Comparison of ENCODE assay signal across 1 cellular context in the genomic region with DNA sequence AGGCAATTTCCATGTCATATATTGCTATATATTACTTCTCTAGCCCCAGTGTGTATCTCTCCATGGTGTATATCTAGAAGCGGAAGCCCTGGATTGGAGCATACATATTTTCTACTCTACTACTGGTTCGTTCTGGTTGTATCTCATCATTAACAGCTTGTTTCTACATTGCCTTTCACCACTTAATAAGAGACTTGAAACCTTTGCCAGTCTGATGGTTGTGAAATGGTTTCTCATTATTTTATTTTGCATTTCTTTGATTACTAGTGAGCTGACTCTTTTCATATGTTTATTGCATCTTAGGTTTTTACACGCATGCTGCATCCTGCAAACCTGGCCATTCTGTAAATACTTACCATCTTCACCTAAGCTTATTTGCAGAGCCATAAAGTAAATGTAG.
TF ChIP-seq lines count a peak whose summit lies in the region.

No MANE protein-coding gene starts in this region.

TF ChIP-seq in GM23338, 12 proteins besides CTCF, POLR2A, EP300 and RAD21 (continued from another document):
- TF ChIP-seq, protein P1, sequence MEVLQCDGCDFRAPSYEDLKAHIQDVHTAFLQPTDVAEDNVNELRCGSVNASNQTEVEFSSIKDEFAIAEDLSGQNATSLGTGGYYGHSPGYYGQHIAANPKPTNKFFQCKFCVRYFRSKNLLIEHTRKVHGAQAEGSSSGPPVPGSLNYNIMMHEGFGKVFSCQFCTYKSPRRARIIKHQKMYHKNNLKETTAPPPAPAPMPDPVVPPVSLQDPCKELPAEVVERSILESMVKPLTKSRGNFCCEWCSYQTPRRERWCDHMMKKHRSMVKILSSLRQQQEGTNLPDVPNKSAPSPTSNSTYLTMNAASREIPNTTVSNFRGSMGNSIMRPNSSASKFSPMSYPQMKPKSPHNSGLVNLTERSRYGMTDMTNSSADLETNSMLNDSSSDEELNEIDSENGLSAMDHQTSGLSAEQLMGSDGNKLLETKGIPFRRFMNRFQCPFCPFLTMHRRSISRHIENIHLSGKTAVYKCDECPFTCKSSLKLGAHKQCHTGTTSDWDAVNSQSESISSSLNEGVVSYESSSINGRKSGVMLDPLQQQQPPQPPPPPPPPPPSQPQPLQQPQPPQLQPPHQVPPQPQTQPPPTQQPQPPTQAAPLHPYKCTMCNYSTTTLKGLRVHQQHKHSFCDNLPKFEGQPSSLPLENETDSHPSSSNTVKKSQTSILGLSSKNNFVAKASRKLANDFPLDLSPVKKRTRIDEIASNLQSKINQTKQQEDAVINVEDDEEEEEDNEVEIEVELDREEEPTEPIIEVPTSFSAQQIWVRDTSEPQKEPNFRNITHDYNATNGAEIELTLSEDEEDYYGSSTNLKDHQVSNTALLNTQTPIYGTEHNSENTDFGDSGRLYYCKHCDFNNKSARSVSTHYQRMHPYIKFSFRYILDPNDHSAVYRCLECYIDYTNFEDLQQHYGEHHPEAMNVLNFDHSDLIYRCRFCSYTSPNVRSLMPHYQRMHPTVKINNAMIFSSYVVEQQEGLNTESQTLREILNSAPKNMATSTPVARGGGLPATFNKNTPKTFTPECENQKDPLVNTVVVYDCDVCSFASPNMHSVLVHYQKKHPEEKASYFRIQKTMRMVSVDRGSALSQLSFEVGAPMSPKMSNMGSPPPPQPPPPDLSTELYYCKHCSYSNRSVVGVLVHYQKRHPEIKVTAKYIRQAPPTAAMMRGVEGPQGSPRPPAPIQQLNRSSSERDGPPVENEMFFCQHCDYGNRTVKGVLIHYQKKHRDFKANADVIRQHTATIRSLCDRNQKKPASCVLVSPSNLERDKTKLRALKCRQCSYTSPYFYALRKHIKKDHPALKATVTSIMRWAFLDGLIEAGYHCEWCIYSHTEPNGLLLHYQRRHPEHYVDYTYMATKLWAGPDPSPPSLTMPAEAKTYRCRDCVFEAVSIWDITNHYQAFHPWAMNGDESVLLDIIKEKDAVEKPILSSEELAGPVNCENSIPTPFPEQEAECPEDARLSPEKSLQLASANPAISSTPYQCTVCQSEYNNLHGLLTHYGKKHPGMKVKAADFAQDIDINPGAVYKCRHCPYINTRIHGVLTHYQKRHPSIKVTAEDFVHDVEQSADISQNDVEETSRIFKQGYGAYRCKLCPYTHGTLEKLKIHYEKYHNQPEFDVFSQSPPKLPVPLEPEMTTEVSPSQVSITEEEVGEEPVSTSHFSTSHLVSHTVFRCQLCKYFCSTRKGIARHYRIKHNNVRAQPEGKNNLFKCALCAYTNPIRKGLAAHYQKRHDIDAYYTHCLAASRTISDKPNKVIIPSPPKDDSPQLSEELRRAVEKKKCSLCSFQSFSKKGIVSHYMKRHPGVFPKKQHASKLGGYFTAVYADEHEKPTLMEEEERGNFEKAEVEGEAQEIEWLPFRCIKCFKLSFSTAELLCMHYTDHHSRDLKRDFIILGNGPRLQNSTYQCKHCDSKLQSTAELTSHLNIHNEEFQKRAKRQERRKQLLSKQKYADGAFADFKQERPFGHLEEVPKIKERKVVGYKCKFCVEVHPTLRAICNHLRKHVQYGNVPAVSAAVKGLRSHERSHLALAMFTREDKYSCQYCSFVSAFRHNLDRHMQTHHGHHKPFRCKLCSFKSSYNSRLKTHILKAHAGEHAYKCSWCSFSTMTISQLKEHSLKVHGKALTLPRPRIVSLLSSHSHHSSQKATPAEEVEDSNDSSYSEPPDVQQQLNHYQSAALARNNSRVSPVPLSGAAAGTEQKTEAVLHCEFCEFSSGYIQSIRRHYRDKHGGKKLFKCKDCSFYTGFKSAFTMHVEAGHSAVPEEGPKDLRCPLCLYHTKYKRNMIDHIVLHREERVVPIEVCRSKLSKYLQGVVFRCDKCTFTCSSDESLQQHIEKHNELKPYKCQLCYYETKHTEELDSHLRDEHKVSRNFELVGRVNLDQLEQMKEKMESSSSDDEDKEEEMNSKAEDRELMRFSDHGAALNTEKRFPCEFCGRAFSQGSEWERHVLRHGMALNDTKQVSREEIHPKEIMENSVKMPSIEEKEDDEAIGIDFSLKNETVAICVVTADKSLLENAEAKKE (CRISPR knock-in tag; IDR thresholded peaks at IDR 0.05) = no peak
- TF ChIP-seq, protein P2, sequence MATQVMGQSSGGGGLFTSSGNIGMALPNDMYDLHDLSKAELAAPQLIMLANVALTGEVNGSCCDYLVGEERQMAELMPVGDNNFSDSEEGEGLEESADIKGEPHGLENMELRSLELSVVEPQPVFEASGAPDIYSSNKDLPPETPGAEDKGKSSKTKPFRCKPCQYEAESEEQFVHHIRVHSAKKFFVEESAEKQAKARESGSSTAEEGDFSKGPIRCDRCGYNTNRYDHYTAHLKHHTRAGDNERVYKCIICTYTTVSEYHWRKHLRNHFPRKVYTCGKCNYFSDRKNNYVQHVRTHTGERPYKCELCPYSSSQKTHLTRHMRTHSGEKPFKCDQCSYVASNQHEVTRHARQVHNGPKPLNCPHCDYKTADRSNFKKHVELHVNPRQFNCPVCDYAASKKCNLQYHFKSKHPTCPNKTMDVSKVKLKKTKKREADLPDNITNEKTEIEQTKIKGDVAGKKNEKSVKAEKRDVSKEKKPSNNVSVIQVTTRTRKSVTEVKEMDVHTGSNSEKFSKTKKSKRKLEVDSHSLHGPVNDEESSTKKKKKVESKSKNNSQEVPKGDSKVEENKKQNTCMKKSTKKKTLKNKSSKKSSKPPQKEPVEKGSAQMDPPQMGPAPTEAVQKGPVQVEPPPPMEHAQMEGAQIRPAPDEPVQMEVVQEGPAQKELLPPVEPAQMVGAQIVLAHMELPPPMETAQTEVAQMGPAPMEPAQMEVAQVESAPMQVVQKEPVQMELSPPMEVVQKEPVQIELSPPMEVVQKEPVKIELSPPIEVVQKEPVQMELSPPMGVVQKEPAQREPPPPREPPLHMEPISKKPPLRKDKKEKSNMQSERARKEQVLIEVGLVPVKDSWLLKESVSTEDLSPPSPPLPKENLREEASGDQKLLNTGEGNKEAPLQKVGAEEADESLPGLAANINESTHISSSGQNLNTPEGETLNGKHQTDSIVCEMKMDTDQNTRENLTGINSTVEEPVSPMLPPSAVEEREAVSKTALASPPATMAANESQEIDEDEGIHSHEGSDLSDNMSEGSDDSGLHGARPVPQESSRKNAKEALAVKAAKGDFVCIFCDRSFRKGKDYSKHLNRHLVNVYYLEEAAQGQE (IDR thresholded peaks at IDR 0.05; ENCODE audit: unreplicated experiment) = no peak
- TF ChIP-seq EZH2phosphoT487 (IDR thresholded peaks at IDR 0.05; ENCODE audit: unreplicated experiment) = no peak
TF ChIP-seq in GM23338: peak in this region for 1.
